1 cellular context compared by ENCODE assay signal in genomic region chr11:106988151-106988806, GRCh38.
TF ChIP-seq lines count a peak whose summit lies in the region.

No MANE protein-coding gene starts in this region.

TF ChIP-seq in WTC11, 78 proteins besides CTCF, POLR2A, EP300 and RAD21 (continued from another document):
- TF ChIP-seq FOXP4 (CRISPR knock-in tag; IDR thresholded peaks at IDR 0.05): no peak
- no peak for TF ChIP-seq ZSCAN18 (CRISPR knock-in tag; IDR thresholded peaks at IDR 0.05)
- no peak for TF ChIP-seq ZNF219 (CRISPR knock-in tag; IDR thresholded peaks at IDR 0.05; ENCODE audit: borderline replicate concordance)
- TF ChIP-seq HMGA2 (CRISPR knock-in tag; IDR thresholded peaks at IDR 0.05): no peak
- no peak for TF ChIP-seq ESRRA (CRISPR knock-in tag; IDR thresholded peaks at IDR 0.05; ENCODE audit: borderline replicate concordance)
- no peak for TF ChIP-seq NR2C2 (CRISPR knock-in tag; IDR thresholded peaks at IDR 0.05)
- no peak for TF ChIP-seq IRF1 (CRISPR knock-in tag; IDR thresholded peaks at IDR 0.05)
- no peak for TF ChIP-seq IRF2 (CRISPR knock-in tag; IDR thresholded peaks at IDR 0.05; ENCODE audit: borderline replicate concordance, low read depth)
